In the genomic region with DNA sequence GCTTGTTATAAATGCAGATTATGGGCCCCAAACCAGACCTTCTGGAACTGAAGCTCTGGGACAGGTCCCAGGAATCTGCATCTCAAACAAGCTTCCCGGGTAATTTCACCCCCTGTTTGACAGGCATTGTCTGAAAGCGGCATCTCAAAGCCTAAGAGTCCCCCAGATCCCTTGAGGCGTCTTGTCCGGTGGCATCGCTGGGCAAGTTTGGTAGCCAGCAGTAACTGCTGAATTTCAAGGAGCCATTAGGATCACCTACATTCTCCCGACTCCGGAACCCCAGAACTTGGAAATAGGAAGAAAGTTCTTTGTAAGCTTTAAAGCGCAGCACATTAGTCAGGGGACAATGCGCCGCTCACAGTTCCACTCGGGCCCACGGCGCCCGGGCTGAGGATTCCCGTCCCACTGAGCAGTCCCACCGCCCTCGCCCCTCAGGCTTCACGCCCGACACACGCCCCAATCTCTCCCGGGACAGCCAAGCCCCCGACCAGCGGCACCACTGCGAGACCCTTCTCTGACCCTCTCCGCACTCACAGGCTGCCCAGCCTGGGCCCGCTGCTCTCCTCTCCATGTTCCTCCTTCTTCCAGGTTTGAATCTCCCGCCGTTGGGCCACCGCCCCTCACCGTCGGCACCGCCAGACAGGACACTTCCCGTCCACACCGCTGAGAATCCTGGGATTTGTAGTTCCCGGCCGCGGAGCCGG, we compare ENCODE assay signal across 8 cellular contexts. TPM values are rescaled to one million over a fixed set of nuclear protein-coding genes. Genes with fewer than 3 reads are reported as not detected.
A peak's percentile ranks its signal among the peaks of the same experiment; 100 is the strongest.
DNase-seq lines count a peak whose midpoint lies in the region; FAIRE-seq and TF ChIP-seq lines count a peak whose summit lies in the region.

Gene IQGAP3 (minus strand): TSS at position 607 of the 704 bp plus-strand sequence. CDS start 36 bp downstream, at position 571.

- H2BK12ac ChIP-seq in H1 (ENCODE audit: low read depth, low read length) (no peak within 1 kb of the TSS), mesenchymal stem cell (ENCODE audit: low read length in 2 of 2) (no peak within 1 kb of the TSS)

- peak within 1 kb of the TSS; percentile 3; the same call in 1 of the 2 replicates for H4K8ac ChIP-seq in H1 (ENCODE audit: extremely low read depth, insufficient read depth, low read length)
- H4K8ac ChIP-seq in mesenchymal stem cell (ENCODE audit: low read length) = no peak within 1 kb of the TSS

- DNase-seq in HT-29 (ENCODE audit: low spot score) = peak; percentile 92
- DNase-seq in NOMO-1 treated with dmso at 0.1 percent for 144 hours (lab: John Stamatoyannopoulos, UW; ENCODE audit: unreplicated experiment) = peak; percentile 77
- DNase-seq in activated CD8-positive, alpha-beta memory T cell treated with anti-CD3 and anti-CD28 coated beads for 4 hours (ENCODE audit: low read depth in 2 of 2) = peak; percentile 27 to 42
- DNase-seq in H1 (ENCODE audit: low read depth in 1 of 2, low spot score in 2 of 2) = peak in 1 of 2 experiments; percentile 95
- peak; percentile 87 for DNase-seq in mesenchymal stem cell
- DNase-seq in stimulated activated CD4-positive, alpha-beta T cell treated with anti-CD3 and anti-CD28 coated beads, TNF-alpha, amount 100 ng/mL, for 4 hours (ENCODE audit: low read depth in 3 of 3) = peak; percentile 33 to 43 (median 40)

- no peak for TF ChIP-seq EP300 in H1 (IDR thresholded peaks at IDR 0.05; ENCODE audit: borderline replicate concordance in 1 of 2, low read depth in 2 of 2, low read length in 2 of 2)

- H3K36me3 ChIP-seq in ACC112 (ENCODE audit: insufficient read depth, low read length) (peaks cover 14% of the 10 kb centered on the region; the same call in 1 of the 2 replicates), H1 (ENCODE audit: control insufficient read depth in 2 of 4, insufficient read depth in 4 of 4, low read length in 3 of 4) (0 out of 8 replicates have a peak, but pooled peaks cover 0 to 2% (median 0%) of the 10 kb centered on the region in 4 experiments), mesenchymal stem cell (ENCODE audit: control insufficient read depth in 1 of 2, insufficient read depth in 2 of 2, low read depth in 1 of 2, low read length in 2 of 2) (peaks cover 0 to 3% of the 10 kb centered on the region in 2 experiments)

- peak; percentile 32 for TF ChIP-seq POLR2A in GM19099 (IDR thresholded peaks at IDR 0.05; ENCODE audit: extremely low read depth, insufficient read length, low read depth)
- no peak; a peak in 1 of 3 replicates for TF ChIP-seq POLR2A in H1 (IDR thresholded peaks at IDR 0.05; ENCODE audit: control extremely low read depth in 1 of 2, low read depth in 2 of 2, low read length in 2 of 2)

- no peak within 1 kb of the TSS; the same call in 1 of the 2 replicates for H2BK15ac ChIP-seq in H1 (ENCODE audit: low read length)
- no peak within 1 kb of the TSS for H2BK15ac ChIP-seq in mesenchymal stem cell (ENCODE audit: low read depth, poor library complexity, severe bottlenecking)

- no peak within 1 kb of the TSS for H4K91ac ChIP-seq in H1 (replicated peaks; ENCODE audit: insufficient read length, low read length)
- no peak within 1 kb of the TSS for H4K91ac ChIP-seq in mesenchymal stem cell (ENCODE audit: low read length)

- H3K79me1 ChIP-seq in H1 (ENCODE audit: low read depth, low read length) (no peaks in the 10 kb centered on the region; the same call in 1 of the 2 replicates), mesenchymal stem cell (replicated peaks; ENCODE audit: low read length, poor library complexity, severe bottlenecking) (peaks cover 18% of the 10 kb centered on the region)

- H3K4me2 ChIP-seq in H1 (ENCODE audit: insufficient read depth in 1 of 2, low read depth in 2 of 2, low read length in 2 of 2) = peak within 1 kb of the TSS; percentile 68 to 92
- peak within 1 kb of the TSS; percentile 99 for H3K4me2 ChIP-seq in mesenchymal stem cell (ENCODE audit: low read length, poor library complexity, severe bottlenecking)

- no peak within 1 kb of the TSS for H4K5ac ChIP-seq in H1 (ENCODE audit: insufficient read length, low read depth, low read length)

- H3K79me2 ChIP-seq in ACC112 (ENCODE audit: control insufficient read depth, insufficient read depth, low read length, unreplicated experiment) (peaks cover 26% of the 10 kb centered on the region), H1 (ENCODE audit: control insufficient read depth in 1 of 2, insufficient read depth in 2 of 2, low read length in 2 of 2) (0 out of 4 replicates have a peak, but pooled peaks cover 0 to 5% of the 10 kb centered on the region in 2 experiments)

- H2BK120ac ChIP-seq in H1 (replicated peaks; ENCODE audit: low read depth, low read length) (no peak within 1 kb of the TSS), mesenchymal stem cell (ENCODE audit: low read depth, low read length) (peak within 1 kb of the TSS; percentile 24)

- CTCF ChIA-PET in H1 (lab: Charles Lee; ENCODE audit: partially characterized antibody) = interaction anchor here (0.8 to 2.2 kb wide), 10 partner anchors 10 to 152 kb away, joined by 3 to 9 read pairs (median 3); no protein-coding TSS in a partner anchor

- H3K23me2 ChIP-seq in H1 (ENCODE audit: low read depth, low read length) = peaks cover 3% of the 10 kb centered on the region; the same call in 1 of the 2 replicates

- H3K9ac ChIP-seq in H1 (replicated peaks in 1 of 4; ENCODE audit: extremely low read depth in 1 of 4, low read depth in 3 of 4, low read length in 3 of 4) = peak within 1 kb of the TSS; percentile 50 to 66 (median 53); a peak in 6 of 7 replicates
- peak within 1 kb of the TSS; percentile 89 for H3K9ac ChIP-seq in mesenchymal stem cell (ENCODE audit: low read length)

- no peaks in the 10 kb centered on the region for H3K9me3 ChIP-seq in H1 (ENCODE audit: insufficient read depth in 2 of 2, low read depth in 1 of 2, low read length in 1 of 2)
- no peaks in the 10 kb centered on the region for H3K9me3 ChIP-seq in mesenchymal stem cell (ENCODE audit: control insufficient read depth, low read length)

- H3K18ac ChIP-seq in H1 (ENCODE audit: extremely low read depth, low read length) (no peak within 1 kb of the TSS), mesenchymal stem cell (ENCODE audit: low read depth in 1 of 2, low read length in 2 of 2) (no peak within 1 kb of the TSS)

- H2AK5ac ChIP-seq in H1 (ENCODE audit: low read depth, low read length) = 0 out of 2 replicates have a peak within 1 kb of the TSS, but pooled peaks have one; percentile 9
- no peak within 1 kb of the TSS for H2AK5ac ChIP-seq in mesenchymal stem cell (ENCODE audit: low read length, severe bottlenecking)

- no peak for TF ChIP-seq RAD21 in H1 (IDR thresholded peaks at IDR 0.05 in 1 of 2, conservative IDR thresholded peaks at IDR 0.05 in 1 of 2; ENCODE audit: low read depth in 2 of 2, low read length in 2 of 2)

- H3K23ac ChIP-seq in H1 (ENCODE audit: insufficient read length) (no peak within 1 kb of the TSS), mesenchymal stem cell (ENCODE audit: low read length in 2 of 2) (no peak within 1 kb of the TSS)

- H4K20me1 ChIP-seq in H1 (replicated peaks in 1 of 2; ENCODE audit: control insufficient read depth in 1 of 2, insufficient read depth in 2 of 2, low read length in 2 of 2) = no peaks in the 10 kb centered on the region

- H3K27ac ChIP-seq in ACC112 (ENCODE audit: low read depth, low read length) (peak within 1 kb of the TSS; percentile 67), H1 (ENCODE audit: low read depth, low read length) (no peak within 1 kb of the TSS), mesenchymal stem cell (ENCODE audit: low read length, poor library complexity, severe bottlenecking) (no peak within 1 kb of the TSS)

- no peak for FAIRE-seq in H1 (lab: Jason Lieb, UNC)

- H2AFZ ChIP-seq in ACC112 (ENCODE audit: low read length, unreplicated experiment) (peak within 1 kb of the TSS; percentile 52), H1 (ENCODE audit: low read length) (peak within 1 kb of the TSS; percentile 46), mesenchymal stem cell (ENCODE audit: low read depth, low read length) (peak within 1 kb of the TSS; percentile 66)

- H3K56ac ChIP-seq in H1 (replicated peaks; ENCODE audit: insufficient read length, low read depth, low read length) = no peak within 1 kb of the TSS

- no peak within 1 kb of the TSS for H2BK20ac ChIP-seq in H1 (ENCODE audit: low read length)

- POLR2A ChIA-PET in H1 (lab: Charles Lee; ENCODE audit: partially characterized antibody) = interaction anchor here (0.7 to 1.4 kb wide), 3 partner anchors 9 to 28 kb away, joined by 3 read pairs; no protein-coding TSS in a partner anchor

- H3K27me3 ChIP-seq in ACC112 (ENCODE audit: insufficient read depth, low read length) = 0 out of 2 replicates have a peak, but pooled peaks cover 3% of the 10 kb centered on the region
- no peaks in the 10 kb centered on the region for H3K27me3 ChIP-seq in H1 (replicated peaks in 1 of 4; ENCODE audit: control insufficient read depth in 3 of 4, extremely low read depth in 1 of 4, insufficient read depth in 3 of 4, low read length in 3 of 4)
- H3K27me3 ChIP-seq in mesenchymal stem cell (ENCODE audit: control insufficient read depth in 1 of 2, insufficient read depth in 1 of 2, low read length in 2 of 2) = peaks cover 18 to 25% of the 10 kb centered on the region in 2 experiments

- H3K14ac ChIP-seq in H1 (ENCODE audit: insufficient read length) (no peak within 1 kb of the TSS), mesenchymal stem cell (ENCODE audit: low read length in 2 of 2) (no peak within 1 kb of the TSS)

- WGBS in H1 (ENCODE audit: extremely low coverage in 1 of 2, insufficient coverage in 1 of 2, insufficient read length in 1 of 2, insufficient replicate concordance in 2 of 2, low coverage in 1 of 2, low lambda C conversion rate in 2 of 2, missing lambda C conversion rate in 1 of 2), 2 experiments = 2% methylated on average over 38 of the region's 38 CpGs; no CpG with 5 or more reads in 1 of the 2 experiments
- WGBS in mesenchymal stem cell = 0% methylated on average over 36 of the region's 38 CpGs

- H2BK5ac ChIP-seq in H1 (ENCODE audit: low read depth, low read length) = no peak within 1 kb of the TSS
- no peak within 1 kb of the TSS for H2BK5ac ChIP-seq in mesenchymal stem cell (ENCODE audit: low read depth, low read length, poor library complexity, severe bottlenecking)

- TF ChIP-seq CTCF in H1 (IDR thresholded peaks at IDR 0.05; ENCODE audit: control extremely low read depth in 1 of 3, insufficient read depth in 1 of 3, low read depth in 1 of 3, low read length in 3 of 3) = no peak

- H3K4me3 ChIP-seq in ACC112 (ENCODE audit: low read depth, low read length) = peak within 1 kb of the TSS; percentile 90
- H3K4me3 ChIP-seq in H1 (ENCODE audit: extremely low read depth in 1 of 4, insufficient read depth in 2 of 4, low read depth in 3 of 4, low read length in 4 of 4) = peak within 1 kb of the TSS; percentile 86 to 92 (median 89)
- H3K4me3 ChIP-seq in mesenchymal stem cell (ENCODE audit: insufficient read depth in 1 of 2, low read depth in 1 of 2, low read length in 2 of 2) = peak within 1 kb of the TSS; percentile 72 to 87

- H3K4ac ChIP-seq in H1 (replicated peaks; ENCODE audit: insufficient read length, low read depth, low read length) = no peak within 1 kb of the TSS
- no peak within 1 kb of the TSS for H3K4ac ChIP-seq in mesenchymal stem cell (ENCODE audit: low read depth in 1 of 2, low read length in 2 of 2)

- H3K4me1 ChIP-seq in ACC112 (ENCODE audit: control insufficient read depth, insufficient read depth, low read length, unreplicated experiment) (peaks cover 8% of the 10 kb centered on the region), H1 (replicated peaks in 1 of 4; ENCODE audit: control insufficient read depth in 3 of 4, insufficient read depth in 4 of 4, low read length in 3 of 4) (no peaks in the 10 kb centered on the region; a peak in 1 of 7 replicates), mesenchymal stem cell (ENCODE audit: control insufficient read depth, insufficient read depth, low read depth, low read length) (peaks cover 8% of the 10 kb centered on the region)

RNA-seq across cellular contexts. Expression of gene IQGAP3, which starts in this region (rescaled TPM):
- total RNA-seq in HT-29 (2014; rRNA removed; shearing (Covaris generic)) = 55.3 and 61.7 TPM in 2 replicates
- total RNA-seq in H1 (2021; fragmentation: NEBNext Ultra II Directional; extraction: Animal tissue kit (Norgen Biotek cat#: 25700)) = 20.9 and 22.3 TPM in 2 replicates
- 14.6 and 18.2 TPM in 2 replicates for polyA plus RNA-seq in H1 (2011; rRNA removed)
- polyA plus RNA-seq in H1 (2011; cell fraction: cytosol; rRNA removed) = 17.7 TPM
- 92.9 TPM for polyA plus RNA-seq in H1 (2011; cell fraction: nucleus; rRNA removed)
- 16.6 to 22.1 TPM (median 19.6 TPM) in 4 replicates for polyA plus RNA-seq in H1 (2012, experiment 1 of 2)
- polyA plus RNA-seq in H1 (2012, experiment 2 of 2) = 10.9 TPM
- 12.9 TPM for polyA plus RNA-seq in H1 (2013, experiment 1 of 2)
- polyA plus RNA-seq in H1 (2013, experiment 2 of 2) = 10.7 TPM
- 32.1 and 40.4 TPM in 2 replicates for polyA minus RNA-seq in H1 (2011; rRNA and poly(A)+ RNA removed)
- 15.9 TPM for polyA minus RNA-seq in H1 (2011; cell fraction: cytosol; rRNA and poly(A)+ RNA removed)
- 30.1 TPM for polyA minus RNA-seq in H1 (2011; cell fraction: nucleus; rRNA and poly(A)+ RNA removed)
- polyA plus RNA-seq in mesenchymal stem cell (2013, experiment 1 of 2) = 1.6 TPM
- polyA plus RNA-seq in mesenchymal stem cell (2013, experiment 2 of 2) = 1.2 TPM
